30 cellular contexts compared by ENCODE assay signal in genomic region chr6:25060522-25060921, GRCh38.
"Had no signal": no experiment of that assay in that cellular context is flagged by ENCODE, and none has a peak within 500 bp of the region (broad histone marks: within the 10 kb centered on the region; RNA-seq: fewer than 3 reads in every experiment).

No MANE protein-coding gene starts in this region.

- H3K27me3 Mint-ChIP-seq: naive thymus-derived CD8-positive, alpha-beta T cell; natural killer cell treated with Interleukin-12 subunit alpha and Interleukin-12 subunit beta and Interleukin-15 and Interleukin-18, amount 100 ng/mL, for 72 hours; progenitor cell of endocrine pancreas; stimulated activated memory B cell treated with anti-CD40 and anti-IgM and Interleukin-4, amounts not matched to agents 10 μg/mL and 1 μg/mL and 100 μg/mL, for 72 hours; stimulated activated naive CD8-positive, alpha-beta T cell treated with anti-CD3 and anti-CD28 coated beads, Interleukin-15, amount 100 ng/mL, for 72 hours had no signal

- H3K27ac Mint-ChIP-seq: stimulated activated naive CD8-positive, alpha-beta T cell treated with anti-CD3 and anti-CD28 coated beads, Interleukin-15, amount 100 ng/mL, for 72 hours; type B pancreatic cell had no signal

- H3K79me2 ChIP-seq: parathyroid adenoma had no signal

- H3K4me3 Mint-ChIP-seq: naive thymus-derived CD8-positive, alpha-beta T cell; natural killer cell treated with Interleukin-12 subunit alpha and Interleukin-12 subunit beta and Interleukin-15 and Interleukin-18, amount 100 ng/mL, for 72 hours; nephron progenitor cell; neural crest cell; stimulated activated memory B cell treated with anti-CD40 and anti-IgM and Interleukin-4, amounts not matched to agents 10 μg/mL and 1 μg/mL and 100 μg/mL, for 72 hours; stimulated activated naive CD8-positive, alpha-beta T cell treated with anti-CD3 and anti-CD28 coated beads, Interleukin-15, amount 100 ng/mL, for 72 hours; type B pancreatic cell had no signal

- H3K9me3 Mint-ChIP-seq: naive thymus-derived CD8-positive, alpha-beta T cell; stimulated activated memory B cell treated with anti-CD40 and anti-IgM and Interleukin-4, amounts not matched to agents 10 μg/mL and 1 μg/mL and 100 μg/mL, for 72 hours; stimulated activated naive CD8-positive, alpha-beta T cell treated with anti-CD3 and anti-CD28 coated beads, Interleukin-15, amount 100 ng/mL, for 72 hours had no signal

- H3K9me3 ChIP-seq: ovary, psoas muscle, right lobe of liver, sigmoid colon, suprapubic skin, testis, tibial artery, transverse colon, upper lobe of right lung, uterus had no signal

- H3K36me3 ChIP-seq: ovary, right lobe of liver, sigmoid colon, suprapubic skin, tibial artery, transverse colon, upper lobe of right lung, uterus had no signal

- DNase-seq: naive thymus-derived CD8-positive, alpha-beta T cell; nephron progenitor cell; occipital lobe; posterior cingulate gyrus; psoas muscle; right lobe of liver; sigmoid colon; small intestine; stimulated activated CD4-positive, alpha-beta T cell treated with anti-CD3 and anti-CD28 coated beads, Interleukin-1b, Interleukin-23, amount 100 ng/mL, for 48 hours; stimulated activated CD4-positive, alpha-beta T cell treated with anti-CD3 and anti-CD28 coated beads, Interleukin-4, amount 100 ng/mL, for 1 hour; stimulated activated CD4-positive, alpha-beta T cell treated with anti-CD3 and anti-CD28 coated beads, Interleukin-4, amount 100 ng/mL, for 4 hours; stimulated activated CD8-positive, alpha-beta memory T cell treated with anti-CD3 and anti-CD28 coated beads, Interleukin-4, amount 100 ng/mL, for 48 hours; stimulated activated naive CD4-positive, alpha-beta T cell; stimulated activated naive CD8-positive, alpha-beta T cell treated with anti-CD3 and anti-CD28 coated beads, Interleukin-15, amount 100 ng/mL, for 72 hours; stimulated activated naive CD8-positive, alpha-beta T cell treated with anti-CD3 and anti-CD28 coated beads, Interleukin-15, Interleukin-2, amounts not matched to agents 100 U/mL and 50 U/mL, for 24 hours; substantia nigra; testis; tibial artery; transverse colon; upper lobe of right lung; uterus had no signal

- ATAC-seq: naive thymus-derived CD8-positive, alpha-beta T cell; natural killer cell treated with Interleukin-12 subunit alpha and Interleukin-12 subunit beta and Interleukin-15 and Interleukin-18, amount 100 ng/mL, for 72 hours; psoas muscle; right cardiac atrium; right lobe of liver; stimulated activated memory B cell treated with anti-CD40 and anti-IgM and Interleukin-4, amounts not matched to agents 10 μg/mL and 1 μg/mL and 100 μg/mL, for 72 hours; stimulated activated naive CD8-positive, alpha-beta T cell treated with anti-CD3 and anti-CD28 coated beads, Interleukin-15, amount 100 ng/mL, for 72 hours; stimulated activated naive CD8-positive, alpha-beta T cell treated with anti-CD3 and anti-CD28 coated beads, Interleukin-15, Interleukin-2, amounts not matched to agents 100 U/mL and 50 U/mL, for 24 hours; upper lobe of right lung had no signal

- H3K27me3 ChIP-seq: ovary, right lobe of liver, sigmoid colon, suprapubic skin, testis, tibial artery, transverse colon, upper lobe of right lung, uterus had no signal

- H3K27ac ChIP-seq: ovary, parathyroid adenoma, psoas muscle, right lobe of liver, sigmoid colon, testis, tibial artery, transverse colon, upper lobe of right lung had no signal

- H3K4me3 ChIP-seq: ovary, psoas muscle, right lobe of liver, sigmoid colon, suprapubic skin, testis, tibial artery, transverse colon, upper lobe of right lung, uterus had no signal

- H3K36me3 Mint-ChIP-seq: naive thymus-derived CD8-positive, alpha-beta T cell; stimulated activated memory B cell treated with anti-CD40 and anti-IgM and Interleukin-4, amounts not matched to agents 10 μg/mL and 1 μg/mL and 100 μg/mL, for 72 hours; type B pancreatic cell had no signal

- H2AFZ ChIP-seq: parathyroid adenoma had no signal

- H3K9ac ChIP-seq: parathyroid adenoma had no signal

- H3K4me1 ChIP-seq: parathyroid adenoma, psoas muscle, right lobe of liver, sigmoid colon, tibial artery, transverse colon, upper lobe of right lung, uterus had no signal
